Comparison of ENCODE assay signal across 8 cellular contexts in the genomic region with DNA sequence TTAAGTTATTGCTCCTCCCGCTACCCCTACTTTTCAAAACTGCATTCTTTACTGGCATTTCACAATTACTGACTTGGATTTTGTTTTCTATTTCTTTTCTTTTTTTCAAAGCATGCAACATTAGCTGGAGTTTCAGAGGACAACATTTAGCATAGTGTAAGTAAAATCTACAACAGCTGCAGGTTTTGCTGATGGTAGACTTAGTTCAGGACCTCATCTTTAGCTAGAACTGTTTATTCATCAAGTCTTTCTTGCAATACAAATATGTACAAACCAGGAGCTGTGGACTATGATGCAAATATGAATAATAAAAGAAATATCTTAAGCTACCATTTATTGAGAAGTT. TPM values are rescaled to one million over a fixed set of nuclear protein-coding genes. Genes with fewer than 3 reads are reported as not detected.
A peak's percentile ranks its signal among the peaks of the same experiment; 100 is the strongest.
DNase-seq lines count a peak whose midpoint lies in the region; TF ChIP-seq lines count a peak whose summit lies in the region.

No MANE protein-coding gene starts in this region.

- no peak for TF ChIP-seq CTCF in GM12865 (IDR thresholded peaks at IDR 0.05; ENCODE audit: insufficient read depth, low read depth, low read length, missing control alignments)
- peak in 12 of 56 donors; percentile 0 to 18 (median 2) for TF ChIP-seq CTCF in dorsolateral prefrontal cortex (IDR thresholded peaks at IDR 0.05 in 54 of 56, conservative IDR thresholded peaks at IDR 0.05 in 2 of 56; ENCODE audit: low read depth in 1 of 56, partially characterized antibody in 56 of 56)
- no peak for TF ChIP-seq CTCF in osteocyte (IDR thresholded peaks at IDR 0.05)
- no peak for TF ChIP-seq CTCF in GM13976 (IDR thresholded peaks at IDR 0.05; ENCODE audit: borderline replicate concordance, control extremely low read depth, extremely low read depth, insufficient read depth, missing control alignments)

- no peaks in the 10 kb centered on the region for H3K36me3 ChIP-seq in HUES64 (ENCODE audit: insufficient read depth, low read length)

- H3K9ac ChIP-seq in HUES64 (ENCODE audit: low read depth, low read length), result no peak overlapping the region

- H3K36me3 Mint-ChIP-seq in osteocyte (ENCODE audit: unreplicated experiment), result peaks cover 3% of the 10 kb centered on the region

- peaks cover 40% of the 10 kb centered on the region; the same call in 1 of the 2 replicates for H3K27me3 ChIP-seq in HUES64 (ENCODE audit: insufficient read depth, low read length)
- peaks cover 0 to 18% (median 0%) of the 10 kb centered on the region in 45 donors for H3K27me3 ChIP-seq in dorsolateral prefrontal cortex

- H3K27ac ChIP-seq in HUES64 (ENCODE audit: low read depth, low read length) (no peak overlapping the region), dorsolateral prefrontal cortex (peak overlapping the region in 55 of 59 donors; percentile 79 to 99 (median 96))

- in situ Hi-C loops in GM13976 (cut with MboI; ENCODE audit: low sequenced_read_pairs, unreplicated experiment), result loop anchor here (25.0 kb wide), 1 partner anchor 616 kb away; no protein-coding TSS in a partner anchor

- H3K4me3 ChIP-seq in GM12865 (ENCODE audit: low read depth, low read length) (peak overlapping the region; percentile 66), HUES64 (ENCODE audit: low read length) (peak overlapping the region; percentile 93), dorsolateral prefrontal cortex (peak overlapping the region; percentile 59 to 99 (median 85))

- intact Hi-C loops in dorsolateral prefrontal cortex (cut with DNase I), result loop anchor here (5.0 to 10.0 kb wide), 3 partner anchors 343 to 616 kb away; a partner anchor contains a TSS

- 21% methylated on average over 1 of the region's 1 CpG for WGBS in HUES64

- H3K27me3 Mint-ChIP-seq in osteocyte (ENCODE audit: unreplicated experiment), result peaks cover 29% of the 10 kb centered on the region

- no peaks in the 10 kb centered on the region for H3K9me3 Mint-ChIP-seq in osteocyte (ENCODE audit: unreplicated experiment)

- no peak overlapping the region for H3K27ac Mint-ChIP-seq in osteocyte (ENCODE audit: unreplicated experiment)

- DNase-seq in GM12865 (ENCODE audit: low read depth), result no peak
- no peak for DNase-seq in dorsolateral prefrontal cortex
- DNase-seq in osteocyte (ENCODE audit: extremely low spot score, unreplicated experiment), result no peak
- DNase-seq in RPMI8226, result no peak
- DNase-seq in Kasumi-1 (lab: John Stamatoyannopoulos, UW), result no peak
- no peak for DNase-seq in GM13976 (ENCODE audit: low spot score)
- no peak for DNase-seq in NCI-H1048 (lab: John Stamatoyannopoulos, UW)

- no peaks in the 10 kb centered on the region for H3K9me3 ChIP-seq in HUES64 (ENCODE audit: insufficient read depth, low read depth, low read length)

- peaks cover 7% of the 10 kb centered on the region for H3K4me1 ChIP-seq in HUES64 (ENCODE audit: insufficient read depth, low read length)

- H3K4me3 Mint-ChIP-seq in osteocyte (ENCODE audit: unreplicated experiment), result peak overlapping the region; percentile 92

- peaks cover 20% of the 10 kb centered on the region for H3K4me1 Mint-ChIP-seq in osteocyte (ENCODE audit: unreplicated experiment)

RNA-seq across cellular contexts. Expression of a gene that starts 0.7 kb away (rescaled TPM):
- polyA plus RNA-seq in HUES64 (2013, experiment 1 of 2), result 8.0 TPM
- polyA plus RNA-seq in HUES64 (2013, experiment 2 of 2), result 8.2 TPM
- total RNA-seq in dorsolateral prefrontal cortex (10 to 100 TPM in 89 of 120 experiments, 1 to 10 TPM in 31; 6.2 to 20.6 (median 11.2) TPM), osteocyte (10.1 and 10.7 TPM in 2 replicates)
